8 cellular contexts compared by ENCODE assay signal in genomic region chr1:244322791-244323521, GRCh38.
DNase-seq lines count a peak whose midpoint lies in the region; ATAC-seq and TF ChIP-seq lines count a peak whose summit lies in the region.

No MANE protein-coding gene starts in this region.

- H3K4me1 Mint-ChIP-seq in Calu3 (ENCODE audit: low read depth, unreplicated experiment): peaks cover 65% of the 10 kb centered on the region

- TF ChIP-seq POLR2A in adrenal gland (IDR thresholded peaks at IDR 0.05): peak in 1 of 2 donors; percentile 15

- no peak for TF ChIP-seq CTCF in Calu3 (IDR thresholded peaks at IDR 0.05; ENCODE audit: unreplicated experiment)
- TF ChIP-seq CTCF in adrenal gland (IDR thresholded peaks at IDR 0.05): no peak

- peak overlapping the region; percentile 48 to 88 (median 77) for H3K27ac ChIP-seq in adrenal gland

- peak overlapping the region; percentile 48 for H3K4me3 Mint-ChIP-seq in Calu3 (ENCODE audit: low read depth, unreplicated experiment)

- H3K36me3 ChIP-seq in MG63 (no peaks in the 10 kb centered on the region), adrenal gland (replicated peaks in 1 of 2) (no peaks in the 10 kb centered on the region), skeletal muscle satellite cell (ENCODE audit: insufficient read depth, low read length) (no peaks in the 10 kb centered on the region)

- ATAC-seq in left ventricle myocardium superior: peak; percentile 83
- ATAC-seq in HG02973 (IDR thresholded peaks at IDR 0.05; ENCODE audit: unreplicated experiment): no peak

- CTCF ChIA-PET in Calu3 (lab: Charles Lee): interaction anchor here (0.8 to 1.4 kb wide), 7 partner anchors 17 to 92 kb away, joined by 3 to 10 read pairs (median 4); no protein-coding TSS in a partner anchor

- H3K4me1 ChIP-seq in adrenal gland (replicated peaks in 1 of 2) (peaks cover 9 to 16% of the 10 kb centered on the region in 2 donors), skeletal muscle satellite cell (ENCODE audit: control insufficient read depth, insufficient read depth, low read length) (peaks cover 51% of the 10 kb centered on the region)

- peak overlapping the region; percentile 68 for H3K9ac ChIP-seq in skeletal muscle satellite cell (ENCODE audit: low read depth, low read length)

- H3K9me3 ChIP-seq in MG63 (peaks cover 5% of the 10 kb centered on the region), adrenal gland (replicated peaks in 1 of 3) (peaks cover 0 to 3% (median 0%) of the 10 kb centered on the region in 3 donors), skeletal muscle satellite cell (replicated peaks; ENCODE audit: low read length) (no peaks in the 10 kb centered on the region)

- H3K27me3 Mint-ChIP-seq in Calu3 (ENCODE audit: unreplicated experiment): no peaks in the 10 kb centered on the region

- intact Hi-C loops in Calu3 (cut with micrococcal nuclease; ENCODE audit: unreplicated experiment) (loop anchor here (2.0 kb wide), 2 partner anchors 20 to 30 kb away; a partner anchor contains a TSS), adrenal gland (cut with DNase I) (loop anchor here in 1 of 2 donors (5.0 kb wide), 1 partner anchor 129 kb away; the partner anchor contains the start of gene ADSS2), left ventricle myocardium superior (cut with micrococcal nuclease) (no loop called here), posterior vena cava (cut with DNase I) (no loop called here)

- peaks cover 3% of the 10 kb centered on the region for H3K9me3 Mint-ChIP-seq in Calu3 (ENCODE audit: low read depth, unreplicated experiment)

- H3K36me3 Mint-ChIP-seq in Calu3 (ENCODE audit: insufficient read depth, unreplicated experiment): peaks cover 20% of the 10 kb centered on the region

- DNase-seq in Calu3 (peak; percentile 81), MG63 (peak; percentile 82), adrenal gland (peak; percentile 53 to 85 (median 78)), left ventricle myocardium superior (no peak), posterior vena cava (ENCODE audit: low spot score) (no peak), anterior cingulate cortex (lab: John Stamatoyannopoulos, UW) (no peak)

- 9 to 22% (median 11%) methylated on average over 6 of the region's 6 CpGs for WGBS in adrenal gland, 4 donors

- H3K4me3 ChIP-seq in MG63: no peak overlapping the region
- no peak overlapping the region for H3K4me3 ChIP-seq in adrenal gland
- H3K4me3 ChIP-seq in skeletal muscle satellite cell (ENCODE audit: low read length): peak overlapping the region; percentile 16

- H3K27me3 ChIP-seq in MG63: no peaks in the 10 kb centered on the region
- no peaks in the 10 kb centered on the region for H3K27me3 ChIP-seq in adrenal gland
- no peaks in the 10 kb centered on the region for H3K27me3 ChIP-seq in skeletal muscle satellite cell (ENCODE audit: control insufficient read depth, insufficient read depth, low read length)

- H3K4me2 ChIP-seq in skeletal muscle satellite cell (ENCODE audit: low read length): peak overlapping the region; percentile 68

- TSS peak; percentile 48 for BruUV-seq in Calu3 (replicated peaks; lab: Mats Ljungman, UMichigan)

- peak overlapping the region; percentile 94 for H3K27ac Mint-ChIP-seq in Calu3 (ENCODE audit: unreplicated experiment)

Comparison
In these comparisons a context has a peak if more than half of its experiments do, and no peak if none do; other contexts are left out.
1. DNase-seq: peak in Calu3 (single experiment), MG63 (single experiment) and adrenal gland (7 of 7); none in left ventricle myocardium superior (single experiment), posterior vena cava (single experiment) and anterior cingulate cortex (0 of 58).